14 cellular contexts compared by ENCODE assay signal in the genomic region with DNA sequence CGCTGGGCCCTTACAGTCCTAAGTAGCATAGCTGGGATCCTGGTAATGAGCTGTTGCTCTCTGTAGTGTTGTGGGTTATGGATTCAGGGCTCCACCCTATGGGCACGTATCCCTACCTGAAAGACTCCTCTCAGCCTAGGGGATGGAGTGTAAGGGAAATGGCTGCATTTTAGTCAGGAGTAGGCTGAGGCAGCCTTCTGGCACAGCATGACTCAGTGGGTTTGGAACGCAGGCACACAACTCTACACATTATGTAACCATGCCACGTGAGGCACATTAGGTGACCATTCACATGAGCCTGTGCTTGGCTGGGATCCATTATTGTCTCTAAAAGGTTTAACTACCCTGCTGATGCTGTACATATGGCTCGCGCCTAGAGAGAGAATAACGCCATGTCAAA. TPM values are rescaled to one million over a fixed set of nuclear protein-coding genes. Genes with fewer than 3 reads are reported as not detected.
A peak's percentile ranks its signal among the peaks of the same experiment; 100 is the strongest.
DNase-seq lines count a peak whose midpoint lies in the region; ATAC-seq and TF ChIP-seq lines count a peak whose summit lies in the region.
"Had no signal": no experiment of that assay in that cellular context is flagged by ENCODE, and none has a peak within 500 bp of the region (broad histone marks: within the 10 kb centered on the region; RNA-seq: fewer than 3 reads in every experiment).

No MANE protein-coding gene starts in this region.

- H3K4me3 ChIP-seq in SJSA1 (no peak overlapping the region), transverse colon (no peak overlapping the region)
- H3K4me3 ChIP-seq: esophagus muscularis mucosa had no signal

- in situ Hi-C loops in transverse colon (cut with MboI; ENCODE audit: low pct_ligation_motif_present in 1 of 4, low pct_unique_long_range_greater_than_20kb in 1 of 4, low sequenced_read_pairs in 3 of 4) = no loop called here
- in situ Hi-C loops in KBM-7 (cut with MboI; ENCODE audit: low pct_unique_long_range_greater_than_20kb, low sequenced_read_pairs) = no loop called here

- H3K27me3 ChIP-seq in SJSA1 (replicated peaks) = no peaks in the 10 kb centered on the region
- H3K27me3 ChIP-seq in transverse colon = no peaks in the 10 kb centered on the region
- H3K27me3 ChIP-seq: esophagus muscularis mucosa had no signal

- H3K4me1 ChIP-seq in SJSA1 (replicated peaks) (peaks cover 10% of the 10 kb centered on the region), transverse colon (peaks cover 0 to 15% (median 0%) of the 10 kb centered on the region in 4 donors)
- H3K4me1 ChIP-seq: esophagus muscularis mucosa had no signal

- H3K9me3 Mint-ChIP-seq in stimulated activated effector memory CD8-positive, alpha-beta T cell treated with anti-CD3 and anti-CD28 coated beads, Interleukin-12 subunit alpha, Interleukin-12 subunit beta, amount 100 ng/mL, for 72 hours = no peaks in the 10 kb centered on the region
- H3K9me3 Mint-ChIP-seq in stimulated activated naive B cell treated with anti-CD40 and anti-IgM and Interleukin-4, amounts not matched to agents 10 μg/mL and 1 μg/mL and 100 μg/mL, for 72 hours = no peaks in the 10 kb centered on the region
- H3K9me3 Mint-ChIP-seq: stimulated activated naive CD8-positive, alpha-beta T cell treated with anti-CD3 and anti-CD28 coated beads, Interleukin-15, amount 100 ng/mL, for 72 hours had no signal

- peaks cover 19% of the 10 kb centered on the region for H3K4me1 Mint-ChIP-seq in stimulated activated effector memory CD8-positive, alpha-beta T cell treated with anti-CD3 and anti-CD28 coated beads, Interleukin-12 subunit alpha, Interleukin-12 subunit beta, amount 100 ng/mL, for 72 hours
- peaks cover 0 to 2% of the 10 kb centered on the region in 2 donors for H3K4me1 Mint-ChIP-seq in stimulated activated naive B cell treated with anti-CD40 and anti-IgM and Interleukin-4, amounts not matched to agents 10 μg/mL and 1 μg/mL and 100 μg/mL, for 72 hours

- no peak for TF ChIP-seq EP300 in transverse colon (IDR thresholded peaks at IDR 0.05; ENCODE audit: low read depth)

- H3K36me3 Mint-ChIP-seq in stimulated activated effector memory CD8-positive, alpha-beta T cell treated with anti-CD3 and anti-CD28 coated beads, Interleukin-12 subunit alpha, Interleukin-12 subunit beta, amount 100 ng/mL, for 72 hours = peaks cover 42% of the 10 kb centered on the region
- peaks cover 54 to 65% of the 10 kb centered on the region in 2 donors for H3K36me3 Mint-ChIP-seq in stimulated activated naive B cell treated with anti-CD40 and anti-IgM and Interleukin-4, amounts not matched to agents 10 μg/mL and 1 μg/mL and 100 μg/mL, for 72 hours

- ATAC-seq in Right ventricle myocardium superior (ENCODE audit: poor library complexity) (peak; percentile 47), left cardiac atrium (no peak), esophagus mucosa (peak; percentile 93)
- ATAC-seq in stimulated activated effector memory CD8-positive, alpha-beta T cell treated with anti-CD3 and anti-CD28 coated beads, Interleukin-12 subunit alpha, Interleukin-12 subunit beta, amount 100 ng/mL, for 72 hours = no peak
- ATAC-seq in stimulated activated naive B cell treated with anti-CD40 and anti-IgM and Interleukin-4, amounts not matched to agents 10 μg/mL and 1 μg/mL and 100 μg/mL, for 72 hours (replicated peaks) = no peak
- ATAC-seq: activated CD8-positive, alpha-beta T cell treated with anti-CD3 and anti-CD28 coated beads, Interleukin-2, amount 10 ng/mL, durations not matched to agents 7 days and 5 days; T-helper 17 cell had no signal

- DNase-seq in Right ventricle myocardium superior = no peak
- no peak for DNase-seq in left cardiac atrium
- peak; percentile 20 to 59 for DNase-seq in SJSA1 (ENCODE audit: low read depth in 1 of 2, low spot score in 2 of 2)
- peak; percentile 46 for DNase-seq in transverse colon
- no peak for DNase-seq in stimulated activated effector memory CD8-positive, alpha-beta T cell treated with anti-CD3 and anti-CD28 coated beads, Interleukin-12 subunit alpha, Interleukin-12 subunit beta, amount 100 ng/mL, for 72 hours (ENCODE audit: low spot score in 2 of 2)
- DNase-seq in KBM-7 = no peak
- no peak for DNase-seq in stimulated activated naive B cell treated with anti-CD40 and anti-IgM and Interleukin-4, amounts not matched to agents 10 μg/mL and 1 μg/mL and 100 μg/mL, for 72 hours
- DNase-seq: activated CD8-positive, alpha-beta T cell treated with anti-CD3 and anti-CD28 coated beads, Interleukin-2, amount 10 ng/mL, durations not matched to agents 7 days and 5 days; MM.1S; NCI-H526 treated with DMSO at 0.1 percent for 48 hours; stimulated activated naive CD8-positive, alpha-beta T cell treated with anti-CD3 and anti-CD28 coated beads, Interleukin-15, amount 100 ng/mL, for 72 hours; T-helper 17 cell had no signal

- intact Hi-C loops in Right ventricle myocardium superior (cut with DNase I) = no loop called here
- intact Hi-C loops in left cardiac atrium (cut with DNase I) = no loop called here
- intact Hi-C loops in transverse colon (cut with DNase I; ENCODE audit: low total_unique reads) = no loop called here

- H3K9me3 ChIP-seq in SJSA1 (replicated peaks) = no peaks in the 10 kb centered on the region
- no peaks in the 10 kb centered on the region for H3K9me3 ChIP-seq in transverse colon
- H3K9me3 ChIP-seq: esophagus muscularis mucosa had no signal

- H3K36me3 ChIP-seq in SJSA1 (peaks cover 38% of the 10 kb centered on the region), transverse colon (peaks cover 0 to 3% (median 0%) of the 10 kb centered on the region in 4 donors)

- H3K27ac ChIP-seq in SJSA1 (peak overlapping the region; percentile 12; the same call in 1 of the 2 replicates), transverse colon (peak overlapping the region in 1 of 4 donors; percentile 15)
- H3K27ac ChIP-seq: esophagus muscularis mucosa had no signal

- no peak overlapping the region for H3K27ac Mint-ChIP-seq in stimulated activated effector memory CD8-positive, alpha-beta T cell treated with anti-CD3 and anti-CD28 coated beads, Interleukin-12 subunit alpha, Interleukin-12 subunit beta, amount 100 ng/mL, for 72 hours
- H3K27ac Mint-ChIP-seq in stimulated activated naive B cell treated with anti-CD40 and anti-IgM and Interleukin-4, amounts not matched to agents 10 μg/mL and 1 μg/mL and 100 μg/mL, for 72 hours = no peak overlapping the region
- H3K27ac Mint-ChIP-seq: activated CD8-positive, alpha-beta T cell treated with anti-CD3 and anti-CD28 coated beads, Interleukin-2, amount 10 ng/mL, durations not matched to agents 7 days and 5 days; T-helper 17 cell had no signal

- TF ChIP-seq POLR2A in transverse colon (IDR thresholded peaks at IDR 0.05) = no peak

- WGBS in transverse colon (ENCODE audit: low coverage in 1 of 2), 2 donors = 85% methylated on average over 7 of the region's 7 CpGs; no CpG with 5 or more reads in 1 of the 2 donors

- H3K27me3 Mint-ChIP-seq in stimulated activated naive B cell treated with anti-CD40 and anti-IgM and Interleukin-4, amounts not matched to agents 10 μg/mL and 1 μg/mL and 100 μg/mL, for 72 hours = no peaks in the 10 kb centered on the region
- H3K27me3 Mint-ChIP-seq: stimulated activated naive CD8-positive, alpha-beta T cell treated with anti-CD3 and anti-CD28 coated beads, Interleukin-15, amount 100 ng/mL, for 72 hours; T-helper 17 cell had no signal

- no peak for TF ChIP-seq CTCF in transverse colon (IDR thresholded peaks at IDR 0.05)

- no peak overlapping the region for H3K4me3 Mint-ChIP-seq in stimulated activated effector memory CD8-positive, alpha-beta T cell treated with anti-CD3 and anti-CD28 coated beads, Interleukin-12 subunit alpha, Interleukin-12 subunit beta, amount 100 ng/mL, for 72 hours
- H3K4me3 Mint-ChIP-seq in stimulated activated naive B cell treated with anti-CD40 and anti-IgM and Interleukin-4, amounts not matched to agents 10 μg/mL and 1 μg/mL and 100 μg/mL, for 72 hours = no peak overlapping the region
- H3K4me3 Mint-ChIP-seq: activated CD8-positive, alpha-beta T cell treated with anti-CD3 and anti-CD28 coated beads, Interleukin-2, amount 10 ng/mL, durations not matched to agents 7 days and 5 days; stimulated activated naive CD8-positive, alpha-beta T cell treated with anti-CD3 and anti-CD28 coated beads, Interleukin-15, amount 100 ng/mL, for 72 hours; T-helper 17 cell had no signal

RNA-seq across cellular contexts. Expression of a gene that starts 27.8 kb away (rescaled TPM):
- total RNA-seq in Right ventricle myocardium superior (84.8 TPM), left cardiac atrium (10 to 100 TPM; 78.1 to 80.3 TPM), esophagus mucosa (64.3 TPM), transverse colon (10 to 100 TPM in 3 of 4 donors, 1 to 10 TPM in 1; 7.2 to 42.4 (median 25.7) TPM)
- 156 and 194 TPM in 2 replicates for total RNA-seq in SJSA1 (2014; rRNA removed; shearing (Covaris generic))

Comparison
In these comparisons a context has a peak if more than half of its experiments do, and no peak if none do; other contexts are left out.
1. ATAC-seq: peak in Right ventricle myocardium superior (single experiment) and esophagus mucosa (single experiment); none in left cardiac atrium (0 of 2), stimulated activated effector memory CD8-positive, alpha-beta T cell treated with anti-CD3 and anti-CD28 coated beads, Interleukin-12 subunit alpha, Interleukin-12 subunit beta, amount 100 ng/mL, for 72 hours (single experiment) and stimulated activated naive B cell treated with anti-CD40 and anti-IgM and Interleukin-4, amounts not matched to agents 10 μg/mL and 1 μg/mL and 100 μg/mL, for 72 hours (0 of 2).
2. DNase-seq: peak in SJSA1 (2 of 2) and transverse colon (single experiment); none in Right ventricle myocardium superior (single experiment), left cardiac atrium (single experiment), stimulated activated effector memory CD8-positive, alpha-beta T cell treated with anti-CD3 and anti-CD28 coated beads, Interleukin-12 subunit alpha, Interleukin-12 subunit beta, amount 100 ng/mL, for 72 hours (0 of 2), KBM-7 (single experiment) and stimulated activated naive B cell treated with anti-CD40 and anti-IgM and Interleukin-4, amounts not matched to agents 10 μg/mL and 1 μg/mL and 100 μg/mL, for 72 hours (single experiment).